8 cellular contexts compared by ENCODE assay signal in genomic region chr14:103123128-103123633, GRCh38. TPM values are rescaled to one million over a fixed set of nuclear protein-coding genes. Genes with fewer than 3 reads are reported as not detected.
DNase-seq lines count a peak whose midpoint lies in the region; ATAC-seq and TF ChIP-seq lines count a peak whose summit lies in the region.

A gene with protein sequence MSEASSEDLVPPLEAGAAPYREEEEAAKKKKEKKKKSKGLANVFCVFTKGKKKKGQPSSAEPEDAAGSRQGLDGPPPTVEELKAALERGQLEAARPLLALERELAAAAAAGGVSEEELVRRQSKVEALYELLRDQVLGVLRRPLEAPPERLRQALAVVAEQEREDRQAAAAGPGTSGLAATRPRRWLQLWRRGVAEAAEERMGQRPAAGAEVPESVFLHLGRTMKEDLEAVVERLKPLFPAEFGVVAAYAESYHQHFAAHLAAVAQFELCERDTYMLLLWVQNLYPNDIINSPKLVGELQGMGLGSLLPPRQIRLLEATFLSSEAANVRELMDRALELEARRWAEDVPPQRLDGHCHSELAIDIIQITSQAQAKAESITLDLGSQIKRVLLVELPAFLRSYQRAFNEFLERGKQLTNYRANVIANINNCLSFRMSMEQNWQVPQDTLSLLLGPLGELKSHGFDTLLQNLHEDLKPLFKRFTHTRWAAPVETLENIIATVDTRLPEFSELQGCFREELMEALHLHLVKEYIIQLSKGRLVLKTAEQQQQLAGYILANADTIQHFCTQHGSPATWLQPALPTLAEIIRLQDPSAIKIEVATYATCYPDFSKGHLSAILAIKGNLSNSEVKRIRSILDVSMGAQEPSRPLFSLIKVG (plus strand): TSS chr14:103123461. CDS start chr14:103126458, 2,997 bp downstream.

- peak within 1 kb of the TSS; percentile 77 to 95 (median 86) for H3K27ac ChIP-seq in Peyer's patch

- TF ChIP-seq POLR2A in Peyer's patch (IDR thresholded peaks at IDR 0.05): peak in 1 of 2 donors; percentile 38

- H3K36me3 ChIP-seq in Peyer's patch: no peaks in the 10 kb centered on the region

- intact Hi-C loops in activated T-helper 2 cell treated with anti-CD3 and anti-CD28 coated beads, Interferon-gamma antibody, Interleukin-2, Interleukin-4, amounts not matched to agents 10 μg/mL and 5 μg/mL and 100 μg/mL, durations not matched to agents 14 hours and 24 hours and 36 hours (cut with micrococcal nuclease): no loop called here

- no peaks in the 10 kb centered on the region for H3K4me1 Mint-ChIP-seq in activated T-helper 2 cell treated with anti-CD3 and anti-CD28 coated beads, Interferon-gamma antibody, Interleukin-2, Interleukin-4, amounts not matched to agents 10 μg/mL and 5 μg/mL and 100 μg/mL, durations not matched to agents 14 hours and 24 hours and 36 hours (ENCODE audit: low read depth)

- H3K4me3 Mint-ChIP-seq in activated T-helper 2 cell treated with anti-CD3 and anti-CD28 coated beads, Interferon-gamma antibody, Interleukin-2, Interleukin-4, amounts not matched to agents 10 μg/mL and 5 μg/mL and 100 μg/mL, durations not matched to agents 14 hours and 24 hours and 36 hours (ENCODE audit: low read depth): no peak within 1 kb of the TSS

- no peaks in the 10 kb centered on the region for H3K9me3 Mint-ChIP-seq in activated T-helper 2 cell treated with anti-CD3 and anti-CD28 coated beads, Interferon-gamma antibody, Interleukin-2, Interleukin-4, amounts not matched to agents 10 μg/mL and 5 μg/mL and 100 μg/mL, durations not matched to agents 14 hours and 24 hours and 36 hours

- in situ Hi-C loops in GM13977 (cut with MboI; ENCODE audit: low pct_unique_long_range_greater_than_20kb, low sequenced_read_pairs, unreplicated experiment): no loop called here

- peaks cover 31% of the 10 kb centered on the region for H3K27me3 Mint-ChIP-seq in activated T-helper 2 cell treated with anti-CD3 and anti-CD28 coated beads, Interferon-gamma antibody, Interleukin-2, Interleukin-4, amounts not matched to agents 10 μg/mL and 5 μg/mL and 100 μg/mL, durations not matched to agents 14 hours and 24 hours and 36 hours (ENCODE audit: low read depth)

- H3K27ac Mint-ChIP-seq in activated T-helper 2 cell treated with anti-CD3 and anti-CD28 coated beads, Interferon-gamma antibody, Interleukin-2, Interleukin-4, amounts not matched to agents 10 μg/mL and 5 μg/mL and 100 μg/mL, durations not matched to agents 14 hours and 24 hours and 36 hours: no peak within 1 kb of the TSS

- no peaks in the 10 kb centered on the region for H3K36me3 Mint-ChIP-seq in activated T-helper 2 cell treated with anti-CD3 and anti-CD28 coated beads, Interferon-gamma antibody, Interleukin-2, Interleukin-4, amounts not matched to agents 10 μg/mL and 5 μg/mL and 100 μg/mL, durations not matched to agents 14 hours and 24 hours and 36 hours (ENCODE audit: low read depth)

- peak within 1 kb of the TSS; percentile 51 to 63 (median 54) for H3K4me3 ChIP-seq in Peyer's patch
- H3K4me3 ChIP-seq in foreskin fibroblast (ENCODE audit: low read depth in 1 of 2, low read length in 2 of 2): peak within 1 kb of the TSS; percentile 52 to 56

- TF ChIP-seq CTCF in GM13977 (IDR thresholded peaks at IDR 0.05; ENCODE audit: extremely low read depth, insufficient read depth, missing control alignments) (no peak), Peyer's patch (IDR thresholded peaks at IDR 0.05) (no peak), foreskin fibroblast (IDR thresholded peaks at IDR 0.05; ENCODE audit: low read depth, low read length) (no peak), omental fat pad (IDR thresholded peaks at IDR 0.05) (no peak)

- H3K4me1 ChIP-seq in Peyer's patch: peaks cover 0 to 71% (median 15%) of the 10 kb centered on the region in 4 donors

- peaks cover 0 to 18% of the 10 kb centered on the region in 2 donors for H3K27me3 ChIP-seq in Peyer's patch

- peak; percentile 73 for DNase-seq in GM13977 (ENCODE audit: low spot score)
- no peak for DNase-seq in Peyer's patch
- DNase-seq in foreskin fibroblast: peak in 1 of 2 donors; percentile 20
- DNase-seq in omental fat pad (ENCODE audit: low spot score): no peak
- no peak for DNase-seq in HUDEP-2 (lab: John Stamatoyannopoulos, UW; ENCODE audit: unreplicated experiment in 76 of 76)
- DNase-seq in NCI-H2227 treated with DMSO at 0.1 percent for 48 hours (lab: John Stamatoyannopoulos, UW): no peak
- no peak for DNase-seq in activated T-helper 2 cell treated with anti-CD3 and anti-CD28 coated beads, Interferon-gamma antibody, Interleukin-2, Interleukin-4, amounts not matched to agents 10 μg/mL and 5 μg/mL and 100 μg/mL, durations not matched to agents 14 hours and 24 hours and 36 hours (ENCODE audit: low spot score)

- H3K9me3 ChIP-seq in Peyer's patch: no peaks in the 10 kb centered on the region

- peak; percentile 25 for ATAC-seq in omental fat pad (ENCODE audit: low FRiP score)
- no peak for ATAC-seq in HG03135 (IDR thresholded peaks at IDR 0.05; ENCODE audit: unreplicated experiment)

RNA-seq across cellular contexts. Expression of the gene that starts here (rescaled TPM):
- 10 to 100 TPM; 10.5 to 94.9 (median 31.1) TPM for total RNA-seq in Peyer's patch
- total RNA-seq in omental fat pad: 100 to 1,000 TPM in 3 of 4 donors, 10 to 100 TPM in 1; 56.0 to 215 (median 144) TPM
- 0.64 and 1.0 TPM in 2 replicates for total RNA-seq in activated T-helper 2 cell treated with anti-CD3 and anti-CD28 coated beads, Interferon-gamma antibody, Interleukin-2, Interleukin-4, amounts not matched to agents 10 μg/mL and 5 μg/mL and 100 μg/mL, durations not matched to agents 14 hours and 24 hours and 36 hours
